In the genomic region with DNA sequence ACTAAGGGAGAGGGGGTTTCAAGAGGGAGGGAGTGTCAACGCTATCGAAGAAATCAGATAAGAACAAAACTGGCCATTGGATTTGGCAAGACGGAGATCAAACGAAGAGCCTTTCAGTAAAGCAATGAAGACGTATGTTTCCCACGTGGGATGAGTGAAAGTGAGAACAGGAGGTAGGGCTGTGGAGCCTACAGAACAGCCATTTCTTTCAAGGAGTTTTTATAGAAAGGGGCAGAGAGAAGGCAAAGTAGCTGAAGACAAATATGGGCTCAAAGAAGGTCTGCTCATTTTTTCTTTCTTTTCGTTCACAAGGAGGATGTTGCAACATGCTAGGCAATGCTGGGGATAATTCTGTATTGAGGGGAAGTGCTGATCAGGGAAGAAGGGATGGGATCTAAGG, we compare ENCODE assay signal across 15 cellular contexts.
DNase-seq lines count a peak whose midpoint lies in the region; ATAC-seq and TF ChIP-seq lines count a peak whose summit lies in the region.
"Had no signal": no experiment of that assay in that cellular context is flagged by ENCODE, and none has a peak within 500 bp of the region (broad histone marks: within the 10 kb centered on the region; RNA-seq: fewer than 3 reads in every experiment).

No MANE protein-coding gene starts in this region.

- no peak for DNase-seq in activated T-cell treated with anti-CD3 and anti-CD28 coated beads, Interleukin-2, amount 50 U/mL, for 4 hours
- no peak for DNase-seq in activated T-cell treated with anti-CD3 and anti-CD28 coated beads, Interleukin-2, amount 50 U/mL, for 48 hours
- no peak for DNase-seq in chondrocyte (ENCODE audit: low spot score)
- DNase-seq in spleen: no peak
- no peak for DNase-seq in HK-2 (ENCODE audit: unreplicated experiment)
- DNase-seq in activated CD8-positive, alpha-beta T cell treated with anti-CD3 and anti-CD28 coated beads, Interleukin-2, amount 10 ng/mL, durations not matched to agents 7 days and 5 days: no peak
- no peak for DNase-seq in globus pallidus (ENCODE audit: low spot score)
- DNase-seq: left ventricle myocardium superior; NCI-H2029; NCI-H524; small intestine; stimulated activated naive CD4-positive, alpha-beta T cell; SW 1271 had no signal

- H3K4me3 ChIP-seq in spleen: peak overlapping the region in 1 of 8 donors; percentile 25

- no peaks in the 10 kb centered on the region for H3K27me3 ChIP-seq in spleen (replicated peaks in 1 of 7)

- CTCF ChIA-PET in activated CD8-positive, alpha-beta T cell treated with anti-CD3 and anti-CD28 coated beads, Interleukin-2, amount 10 ng/mL, durations not matched to agents 7 days and 5 days (lab: Charles Lee): interaction anchor here (0.7 to 4.6 kb wide), 5 partner anchors 11 to 317 kb away, joined by 3 to 79 read pairs (median 5); no protein-coding TSS in a partner anchor

- peak overlapping the region in 7 of 8 donors; percentile 53 to 81 (median 79) for H3K27ac ChIP-seq in spleen

- WGBS in spleen, 5 donors: 63 to 77% (median 72%) methylated on average over 7 of the region's 7 CpGs

- no peak for TF ChIP-seq POLR2A in spleen (IDR thresholded peaks at IDR 0.05)

- H3K4me3 Mint-ChIP-seq in activated T-cell treated with anti-CD3 and anti-CD28 coated beads, Interleukin-2, amount 50 U/mL, for 4 hours: peak overlapping the region; percentile 65
- H3K4me3 Mint-ChIP-seq in chondrocyte (ENCODE audit: unreplicated experiment): no peak overlapping the region
- no peak overlapping the region for H3K4me3 Mint-ChIP-seq in activated CD8-positive, alpha-beta T cell treated with anti-CD3 and anti-CD28 coated beads, Interleukin-2, amount 10 ng/mL, durations not matched to agents 7 days and 5 days

- no peaks in the 10 kb centered on the region for H3K27me3 Mint-ChIP-seq in activated T-cell treated with anti-CD3 and anti-CD28 coated beads, Interleukin-2, amount 50 U/mL, for 4 hours (ENCODE audit: low read depth)
- no peaks in the 10 kb centered on the region for H3K27me3 Mint-ChIP-seq in chondrocyte (ENCODE audit: low read depth)
- H3K27me3 Mint-ChIP-seq in activated CD8-positive, alpha-beta T cell treated with anti-CD3 and anti-CD28 coated beads, Interleukin-2, amount 10 ng/mL, durations not matched to agents 7 days and 5 days (ENCODE audit: low read depth): no peaks in the 10 kb centered on the region

- no peak for ATAC-seq in activated T-cell treated with anti-CD3 and anti-CD28 coated beads, Interleukin-2, amount 50 U/mL, for 4 hours
- peak; percentile 39 for ATAC-seq in HG03095 (IDR thresholded peaks at IDR 0.05; ENCODE audit: unreplicated experiment)
- ATAC-seq in activated CD8-positive, alpha-beta T cell treated with anti-CD3 and anti-CD28 coated beads, Interleukin-2, amount 10 ng/mL, durations not matched to agents 7 days and 5 days: no peak
- ATAC-seq: left ventricle myocardium superior had no signal

- H3K9me3 ChIP-seq in spleen: no peaks in the 10 kb centered on the region

- H3K4me1 Mint-ChIP-seq in activated T-cell treated with anti-CD3 and anti-CD28 coated beads, Interleukin-2, amount 50 U/mL, for 4 hours (ENCODE audit: low read depth): peaks cover 28% of the 10 kb centered on the region
- peaks cover 28% of the 10 kb centered on the region for H3K4me1 Mint-ChIP-seq in chondrocyte (ENCODE audit: low read depth)
- peaks cover 31% of the 10 kb centered on the region for H3K4me1 Mint-ChIP-seq in activated CD8-positive, alpha-beta T cell treated with anti-CD3 and anti-CD28 coated beads, Interleukin-2, amount 10 ng/mL, durations not matched to agents 7 days and 5 days (ENCODE audit: low read depth)

- H3K27ac Mint-ChIP-seq in chondrocyte (ENCODE audit: unreplicated experiment): peak overlapping the region; percentile 30
- no peak overlapping the region for H3K27ac Mint-ChIP-seq in activated CD8-positive, alpha-beta T cell treated with anti-CD3 and anti-CD28 coated beads, Interleukin-2, amount 10 ng/mL, durations not matched to agents 7 days and 5 days
- H3K27ac Mint-ChIP-seq: activated naive CD4-positive, alpha-beta T cell treated with anti-CD3 and anti-CD28 coated beads, Interleukin-2, amount 50 U/mL, for 72 hours had no signal

- TF ChIP-seq CTCF in chondrocyte (IDR thresholded peaks at IDR 0.05) (no peak), spleen (IDR thresholded peaks at IDR 0.05 in 8 of 11, conservative IDR thresholded peaks at IDR 0.05 in 3 of 11) (no peak)

- no peaks in the 10 kb centered on the region for H3K9me3 Mint-ChIP-seq in activated T-cell treated with anti-CD3 and anti-CD28 coated beads, Interleukin-2, amount 50 U/mL, for 4 hours
- peaks cover under 1% of the 10 kb centered on the region for H3K9me3 Mint-ChIP-seq in chondrocyte (ENCODE audit: low read depth)
- H3K9me3 Mint-ChIP-seq in activated CD8-positive, alpha-beta T cell treated with anti-CD3 and anti-CD28 coated beads, Interleukin-2, amount 10 ng/mL, durations not matched to agents 7 days and 5 days (ENCODE audit: insufficient read depth): no peaks in the 10 kb centered on the region
- H3K9me3 Mint-ChIP-seq: activated naive CD4-positive, alpha-beta T cell treated with anti-CD3 and anti-CD28 coated beads, Interleukin-2, amount 50 U/mL, for 72 hours had no signal

- peaks cover 0 to 66% (median 46%) of the 10 kb centered on the region in 6 donors for H3K4me1 ChIP-seq in spleen

- H3K36me3 Mint-ChIP-seq in activated T-cell treated with anti-CD3 and anti-CD28 coated beads, Interleukin-2, amount 50 U/mL, for 4 hours (ENCODE audit: insufficient read depth): peaks cover 6% of the 10 kb centered on the region
- H3K36me3 Mint-ChIP-seq in chondrocyte (ENCODE audit: low read depth): peaks cover 2% of the 10 kb centered on the region
- peaks cover 13% of the 10 kb centered on the region for H3K36me3 Mint-ChIP-seq in activated CD8-positive, alpha-beta T cell treated with anti-CD3 and anti-CD28 coated beads, Interleukin-2, amount 10 ng/mL, durations not matched to agents 7 days and 5 days (ENCODE audit: low read depth)

- POLR2A ChIA-PET in activated CD8-positive, alpha-beta T cell treated with anti-CD3 and anti-CD28 coated beads, Interleukin-2, amount 10 ng/mL, durations not matched to agents 7 days and 5 days (lab: Charles Lee): no interaction called here

- intact Hi-C loops in spleen (cut with DNase I; ENCODE audit: low total_unique reads): loop anchor here (5.0 to 10.0 kb wide), 2 partner anchors 182 to 245 kb away; partner anchors contain the start of gene UGCG

- peaks cover 0 to 30% (median 0%) of the 10 kb centered on the region in 6 donors for H3K36me3 ChIP-seq in spleen
